Comparison of ENCODE assay signal across 8 cellular contexts in the genomic region with DNA sequence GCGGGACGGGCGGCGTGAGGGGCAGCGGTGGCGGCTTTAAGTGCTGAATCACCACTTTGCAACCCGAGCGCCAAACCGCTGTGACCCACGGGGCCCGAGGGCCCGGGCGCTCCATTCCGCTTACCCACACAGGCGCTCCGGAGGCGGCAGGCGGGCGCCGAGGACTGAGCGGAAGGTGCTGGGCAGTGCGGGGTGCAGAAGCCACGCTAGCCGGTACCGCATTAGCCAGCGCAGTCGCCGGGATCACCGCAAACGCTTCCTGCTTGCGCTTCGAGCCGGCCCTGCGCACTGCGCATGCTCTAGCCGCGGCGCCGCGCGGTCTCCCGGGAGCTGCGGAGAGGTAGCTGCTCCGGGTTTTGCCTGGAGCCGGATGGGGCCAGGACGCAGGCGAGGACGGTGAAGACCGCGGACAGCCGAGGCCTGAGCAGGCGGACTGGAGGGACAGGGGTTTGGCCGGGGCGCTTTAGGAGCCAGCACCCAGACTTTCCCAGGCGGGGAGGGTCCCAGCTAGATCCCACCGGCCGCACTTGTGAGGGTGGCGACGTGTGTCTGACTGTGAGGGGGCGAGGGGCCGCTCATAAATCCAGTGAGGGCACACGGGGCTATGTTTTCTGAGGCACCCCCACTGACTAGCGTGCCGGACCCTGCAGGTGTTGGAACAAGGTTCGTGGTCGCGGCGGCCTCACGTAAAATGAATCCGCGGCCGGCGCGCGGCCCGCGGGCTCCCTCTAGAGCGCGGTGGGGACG. TPM values are rescaled to one million over a fixed set of nuclear protein-coding genes. Genes with fewer than 3 reads are reported as not detected.
DNase-seq lines count a peak whose midpoint lies in the region; ATAC-seq and TF ChIP-seq lines count a peak whose summit lies in the region.

TSS of gene IDE (minus strand) at position 296 of the 747 bp plus-strand sequence. CDS start at position 222, 74 bp downstream.

- peak within 1 kb of the TSS; percentile 74 for H3K27ac Mint-ChIP-seq in Caco-2 (ENCODE audit: unreplicated experiment)

- POLR2A ChIA-PET in Caco-2 (lab: Charles Lee): interaction anchor here (0.5 to 1.4 kb wide), 4 partner anchors 17 to 84 kb away, joined by 3 to 11 read pairs (median 7); no protein-coding TSS in a partner anchor

- no peaks in the 10 kb centered on the region for H4K20me1 ChIP-seq in OCI-LY1 (ENCODE audit: insufficient read depth, low read length)

- peak within 1 kb of the TSS; percentile 100 for H3K9ac ChIP-seq in OCI-LY1 (ENCODE audit: low read length)
- peak within 1 kb of the TSS; percentile 91 to 92 for H3K9ac ChIP-seq in mucosa of rectum (ENCODE audit: low read depth in 1 of 2, low read length in 2 of 2)

- H3K9me2 ChIP-seq in OCI-LY1 (ENCODE audit: low read depth, low read length): no peaks in the 10 kb centered on the region

- H3K9me3 ChIP-seq in Caco-2: no peaks in the 10 kb centered on the region
- no peaks in the 10 kb centered on the region for H3K9me3 ChIP-seq in OCI-LY1 (ENCODE audit: low read length)
- no peaks in the 10 kb centered on the region for H3K9me3 ChIP-seq in mucosa of rectum (ENCODE audit: control insufficient read depth in 2 of 2, low read length in 2 of 2)

- H3K4me3 ChIP-seq in Caco-2 (ENCODE audit: low read depth, low read length) (peak within 1 kb of the TSS; percentile 69), HL-60 (replicated peaks; ENCODE audit: insufficient read depth, low read length) (peak within 1 kb of the TSS; percentile 94), OCI-LY1 (ENCODE audit: low read depth, low read length, poor library complexity, severe bottlenecking) (peak within 1 kb of the TSS; percentile 96), mucosa of rectum (ENCODE audit: low read length in 2 of 2) (peak within 1 kb of the TSS; percentile 89 to 97)

- H3K36me3 Mint-ChIP-seq in Caco-2 (ENCODE audit: insufficient read depth, unreplicated experiment): peaks cover 26% of the 10 kb centered on the region

- no TSS peak for BruUV-seq in Caco-2 (replicated peaks; lab: Mats Ljungman, UMichigan)

- CTCF ChIA-PET in Caco-2 (lab: Charles Lee): interaction anchor here (0.6 to 4.6 kb wide), 6 partner anchors 17 to 518 kb away, joined by 3 to 85 read pairs (median 4); partner anchors contain the start of genes CPEB3 and MARCHF5

- no peak within 1 kb of the TSS for H2AFZ ChIP-seq in OCI-LY1 (ENCODE audit: low read length)

- TF ChIP-seq CTCF in Caco-2 (IDR thresholded peaks at IDR 0.05; ENCODE audit: insufficient read depth in 1 of 2, low read depth in 1 of 2, low read length in 1 of 2, severe bottlenecking in 1 of 2, unreplicated experiment in 1 of 2) (peak; percentile 82 to 94), HL-60 (IDR thresholded peaks at IDR 0.05; ENCODE audit: insufficient read depth, low read length) (peak; percentile 74), OCI-LY1 (IDR thresholded peaks at IDR 0.05; ENCODE audit: low read length) (peak; percentile 65)

- H3K4me1 ChIP-seq in Caco-2: peaks cover 22% of the 10 kb centered on the region
- H3K4me1 ChIP-seq in OCI-LY1 (ENCODE audit: insufficient read depth, low read length, severe bottlenecking): peaks cover 20% of the 10 kb centered on the region
- peaks cover 9 to 16% of the 10 kb centered on the region in 2 donors for H3K4me1 ChIP-seq in mucosa of rectum (ENCODE audit: control insufficient read depth in 2 of 2, insufficient read depth in 2 of 2, low read length in 2 of 2)

- peaks cover 19% of the 10 kb centered on the region for H3K79me2 ChIP-seq in OCI-LY1 (ENCODE audit: insufficient read depth, low read length)

- H3K4me3 Mint-ChIP-seq in Caco-2 (ENCODE audit: unreplicated experiment): peak within 1 kb of the TSS; percentile 81

- ATAC-seq in GM19455 (IDR thresholded peaks at IDR 0.05; ENCODE audit: unreplicated experiment): peak; percentile 66

- H3F3A ChIP-seq in OCI-LY1 (ENCODE audit: insufficient read depth, low read length): no peaks in the 10 kb centered on the region

- DNase-seq in Caco-2 (peak; percentile 91 to 93), HL-60 (ENCODE audit: low read depth in 1 of 2, low spot score in 1 of 2) (peak; percentile 89 to 91), activated T-cell treated with anti-CD3 and anti-CD28 coated beads for 24 hours (ENCODE audit: low read depth) (peak; percentile 76), epithelial cell of prostate (ENCODE audit: low read depth, low spot score) (peak; percentile 44)
- peak; percentile 87 for DNase-seq in stimulated activated CD8-positive, alpha-beta memory T cell treated with anti-CD3 and anti-CD28 coated beads, Interleukin-4, amount 100 ng/mL, for 48 hours

- peak within 1 kb of the TSS; percentile 94 for H3K4me2 ChIP-seq in OCI-LY1 (ENCODE audit: low read length)

- H3K36me3 ChIP-seq in Caco-2 (ENCODE audit: control insufficient read depth, insufficient read depth, low read length): no peaks in the 10 kb centered on the region
- peaks cover 4% of the 10 kb centered on the region; the same call in 1 of the 2 replicates for H3K36me3 ChIP-seq in OCI-LY1 (ENCODE audit: insufficient read depth, low read length)
- no peaks in the 10 kb centered on the region for H3K36me3 ChIP-seq in mucosa of rectum (ENCODE audit: control insufficient read depth in 2 of 2, insufficient read depth in 2 of 2, low read length in 2 of 2)

- intact Hi-C loops in Caco-2 (cut with micrococcal nuclease; ENCODE audit: unreplicated experiment): loop anchor here (1.0 to 2.0 kb wide), 2 partner anchors 17 to 57 kb away; no protein-coding TSS in a partner anchor

- H3K27ac ChIP-seq in HL-60 (replicated peaks) (peak within 1 kb of the TSS; percentile 92), OCI-LY1 (ENCODE audit: low read depth, low read length, poor library complexity, severe bottlenecking) (peak within 1 kb of the TSS; percentile 87), epithelial cell of prostate (peak within 1 kb of the TSS; percentile 87), mucosa of rectum (ENCODE audit: low read depth in 2 of 2, low read length in 2 of 2) (peak within 1 kb of the TSS; percentile 94 to 96)

- no peaks in the 10 kb centered on the region for H3K27me3 Mint-ChIP-seq in Caco-2 (ENCODE audit: insufficient read depth, unreplicated experiment)

- H3K4me1 Mint-ChIP-seq in Caco-2 (ENCODE audit: low read depth, unreplicated experiment): peaks cover 30% of the 10 kb centered on the region

- H3K27me3 ChIP-seq in Caco-2 (replicated peaks; ENCODE audit: control insufficient read depth, insufficient read depth, low read length): no peaks in the 10 kb centered on the region
- no peaks in the 10 kb centered on the region for H3K27me3 ChIP-seq in HL-60 (ENCODE audit: insufficient read depth, poor library complexity, severe bottlenecking)
- H3K27me3 ChIP-seq in OCI-LY1 (ENCODE audit: insufficient read depth, low read length): no peaks in the 10 kb centered on the region
- H3K27me3 ChIP-seq in mucosa of rectum (ENCODE audit: control insufficient read depth in 2 of 2, insufficient read depth in 2 of 2, low read length in 2 of 2): no peaks in the 10 kb centered on the region

- no peaks in the 10 kb centered on the region for H3K9me3 Mint-ChIP-seq in Caco-2 (ENCODE audit: unreplicated experiment)

RNA-seq across cellular contexts. Expression of gene IDE, which starts in this region (rescaled TPM):
- 84.8 and 85.5 TPM in 2 replicates for total RNA-seq in Caco-2 (2022)

Comparison
In these comparisons a context has a peak if more than half of its experiments do, and no peak if none do; other contexts are left out.
1. Peak in every context shown above with its lines: DNase-seq, ATAC-seq, H3K4me3 ChIP-seq and H3K27ac ChIP-seq.